20 cellular contexts compared by ENCODE assay signal in genomic region chr3:96465521-96465920, GRCh38.
"Had no signal": no experiment of that assay in that cellular context is flagged by ENCODE, and none has a peak within 500 bp of the region (broad histone marks: within the 10 kb centered on the region; RNA-seq: fewer than 3 reads in every experiment).

No MANE protein-coding gene starts in this region.

- H3K27me3 ChIP-seq: dorsolateral prefrontal cortex, esophagus muscularis mucosa, gastrocnemius medialis, heart right ventricle, left lung had no signal

- H3K36me3 ChIP-seq: esophagus muscularis mucosa, gastrocnemius medialis, heart right ventricle, left lung, lower lobe of right lung had no signal

- H3K4me1 ChIP-seq: esophagus muscularis mucosa, gastrocnemius medialis, heart right ventricle, left lung, lower lobe of right lung had no signal

- H3K4me3 ChIP-seq: coronary artery, dorsolateral prefrontal cortex, esophagus muscularis mucosa, gastrocnemius medialis, heart right ventricle, left lung, lower lobe of right lung, mucosa of descending colon had no signal

- DNase-seq: dermis blood vessel endothelial cell; dorsolateral prefrontal cortex; effector CD4-positive, alpha-beta T cell; effector memory CD4-positive, alpha-beta T cell; foreskin fibroblast; foreskin melanocyte; gastrocnemius medialis; glutamatergic neuron; head of caudate nucleus; heart right ventricle; hippocampal formation; left cardiac atrium; left lung; left ventricle myocardium superior; lower lobe of right lung; mesenchymal stem cell; mucosa of descending colon; naive B cell had no signal

- ATAC-seq: gastrocnemius medialis, heart right ventricle, left cardiac atrium, left lung, left ventricle myocardium superior, lower lobe of right lung, mucosa of descending colon had no signal

- H3K27ac ChIP-seq: coronary artery, dorsolateral prefrontal cortex, esophagus muscularis mucosa, gastrocnemius medialis, heart right ventricle, left lung, lower lobe of right lung had no signal

- H3K9me3 ChIP-seq: esophagus muscularis mucosa, gastrocnemius medialis, heart right ventricle, left lung, lower lobe of right lung, mucosa of descending colon had no signal
